ENCODE assay signal across 14 cellular contexts in the genomic region with DNA sequence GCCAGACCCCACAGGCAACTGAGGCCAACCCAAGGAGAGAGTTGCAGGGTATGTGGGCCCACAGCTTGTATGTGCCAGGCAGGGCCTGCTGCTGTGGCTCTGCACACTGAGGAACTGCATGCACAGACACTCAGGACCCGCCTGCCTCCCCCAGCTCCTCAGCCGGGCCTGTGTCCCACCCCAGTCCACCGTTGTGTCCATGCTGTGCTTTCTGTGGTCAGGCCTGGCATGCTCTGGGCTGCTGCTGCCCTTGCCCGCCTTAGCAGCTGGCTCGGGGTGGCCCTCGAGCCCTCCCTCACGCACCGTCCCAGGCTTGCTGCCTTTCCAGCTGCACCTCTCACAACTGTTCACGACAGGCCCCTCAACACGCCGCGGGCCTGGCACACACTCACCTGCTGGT. TPM values are rescaled to one million over a fixed set of nuclear protein-coding genes. Genes with fewer than 3 reads are reported as not detected.
DNase-seq lines count a peak whose midpoint lies in the region; ATAC-seq and TF ChIP-seq lines count a peak whose summit lies in the region.
"Had no signal": no experiment of that assay in that cellular context is flagged by ENCODE, and none has a peak within 500 bp of the region (broad histone marks: within the 10 kb centered on the region; RNA-seq: fewer than 3 reads in every experiment).

No MANE protein-coding gene starts in this region.

- peaks cover 59 to 94% (median 81%) of the 10 kb centered on the region in 4 donors for H3K4me1 Mint-ChIP-seq in CD4-positive, alpha-beta memory T cell
- peaks cover 82 to 86% of the 10 kb centered on the region in 2 donors for H3K4me1 Mint-ChIP-seq in effector memory CD8-positive, alpha-beta T cell (ENCODE audit: low read depth in 2 of 2)

- no peaks in the 10 kb centered on the region for H3K27me3 Mint-ChIP-seq in CD4-positive, alpha-beta memory T cell
- no peaks in the 10 kb centered on the region for H3K27me3 Mint-ChIP-seq in effector memory CD8-positive, alpha-beta T cell

- TF ChIP-seq CTCF in Loucy (conservative IDR thresholded peaks at IDR 0.05; ENCODE audit: low read length): no peak
- no peak for TF ChIP-seq CTCF in gastrocnemius medialis (IDR thresholded peaks at IDR 0.05 in 4 of 5, conservative IDR thresholded peaks at IDR 0.05 in 1 of 5)

- H3K4me1 ChIP-seq in CD4-positive, alpha-beta memory T cell (ENCODE audit: insufficient read depth, low read length): peaks cover 80% of the 10 kb centered on the region
- H3K4me1 ChIP-seq in Loucy (ENCODE audit: insufficient read depth, low read length, poor library complexity, severe bottlenecking) (peaks cover 68% of the 10 kb centered on the region), gastrocnemius medialis (peaks cover 84 to 89% of the 10 kb centered on the region in 2 donors)
- H3K4me1 ChIP-seq: Caco-2 had no signal

- DNase-seq in CD4-positive, alpha-beta memory T cell: no peak
- DNase-seq in effector memory CD8-positive, alpha-beta T cell: no peak
- DNase-seq in gastrocnemius medialis (no peak), T-helper 9 cell (no peak), NCI-H1417 (lab: John Stamatoyannopoulos, UW) (no peak)
- DNase-seq: Caco-2, cortex of kidney, foreskin fibroblast, HCEC 1CT, NCI-H2171 treated with DMSO at 0.1 percent for 48 hours had no signal

- no peak overlapping the region for H2AFZ ChIP-seq in Loucy (ENCODE audit: low read length)

- H3K4me3 ChIP-seq in CD4-positive, alpha-beta memory T cell (ENCODE audit: low read length in 2 of 2): no peak overlapping the region
- H3K4me3 ChIP-seq in Loucy (ENCODE audit: low read length, poor library complexity, severe bottlenecking) (peak overlapping the region; percentile 88), gastrocnemius medialis (no peak overlapping the region)

- peak overlapping the region; percentile 92 for H3K9ac ChIP-seq in Loucy (ENCODE audit: low read depth, low read length, poor library complexity, severe bottlenecking)

- in situ Hi-C loops in gastrocnemius medialis (cut with MboI; ENCODE audit: low sequenced_read_pairs in 4 of 4): no loop called here

- H3K9me3 ChIP-seq in CD4-positive, alpha-beta memory T cell (ENCODE audit: control insufficient read depth in 1 of 2, low read length in 2 of 2): no peaks in the 10 kb centered on the region
- H3K9me3 ChIP-seq in Loucy (ENCODE audit: insufficient read depth, low read depth, low read length): no peaks in the 10 kb centered on the region
- H3K9me3 ChIP-seq in gastrocnemius medialis: no peaks in the 10 kb centered on the region
- H3K9me3 ChIP-seq: Caco-2 had no signal

- no peak for ATAC-seq in effector memory CD8-positive, alpha-beta T cell (replicated peaks)
- ATAC-seq in gastrocnemius medialis (no peak), HG03469 (IDR thresholded peaks at IDR 0.05; ENCODE audit: unreplicated experiment) (no peak), GM18870 (IDR thresholded peaks at IDR 0.05; ENCODE audit: unreplicated experiment) (no peak)
- ATAC-seq: Panc1 had no signal

- CTCF ChIA-PET in CD4-positive, alpha-beta memory T cell (lab: Charles Lee; ENCODE audit: partially characterized antibody): interaction anchor here (1.0 to 2.5 kb wide), 2 partner anchors 117 to 132 kb away, joined by 3 to 9 read pairs; no protein-coding TSS in a partner anchor

- TF ChIP-seq POLR2A in gastrocnemius medialis (IDR thresholded peaks at IDR 0.05): no peak

- H4K20me1 ChIP-seq in Loucy (ENCODE audit: insufficient read depth, low read length, poor library complexity, severe bottlenecking): peaks cover 42% of the 10 kb centered on the region

- H3F3A ChIP-seq in Loucy (ENCODE audit: low read depth): peaks cover 8% of the 10 kb centered on the region; the same call in 1 of the 2 replicates

- H3K27me3 ChIP-seq in CD4-positive, alpha-beta memory T cell (ENCODE audit: insufficient read depth, low read length): no peaks in the 10 kb centered on the region
- H3K27me3 ChIP-seq in Loucy (ENCODE audit: insufficient read depth, low read length, poor library complexity, severe bottlenecking) (no peaks in the 10 kb centered on the region), gastrocnemius medialis (no peaks in the 10 kb centered on the region)

- peaks cover 7 to 34% of the 10 kb centered on the region in 2 donors for H3K36me3 Mint-ChIP-seq in CD4-positive, alpha-beta memory T cell
- peaks cover 64% of the 10 kb centered on the region for H3K36me3 Mint-ChIP-seq in effector memory CD8-positive, alpha-beta T cell (ENCODE audit: insufficient read depth)

- peak overlapping the region; percentile 78 for H3K27ac ChIP-seq in CD4-positive, alpha-beta memory T cell (ENCODE audit: low read depth, low read length)
- H3K27ac ChIP-seq in gastrocnemius medialis: peak overlapping the region; percentile 97 to 99 (median 99)

- H3K9me2 ChIP-seq in Loucy (replicated peaks; ENCODE audit: low read depth, low read length): no peaks in the 10 kb centered on the region

- POLR2A ChIA-PET in CD4-positive, alpha-beta memory T cell (lab: Charles Lee; ENCODE audit: partially characterized antibody): interaction anchor here (1.5 kb wide), 1 partner anchor 102 kb away, joined by 4 read pairs; no protein-coding TSS in a partner anchor

- no peaks in the 10 kb centered on the region for H3K36me3 ChIP-seq in CD4-positive, alpha-beta memory T cell (ENCODE audit: insufficient read depth, low read length)
- H3K36me3 ChIP-seq in Loucy (ENCODE audit: insufficient read depth, low read length) (no peaks in the 10 kb centered on the region), gastrocnemius medialis (no peaks in the 10 kb centered on the region)

- peaks cover 92% of the 10 kb centered on the region for H3K79me2 ChIP-seq in Loucy (ENCODE audit: insufficient read depth, low read length)

- H3K4me3 Mint-ChIP-seq in CD4-positive, alpha-beta memory T cell: peak overlapping the region; percentile 53 to 88 (median 80)
- peak overlapping the region; percentile 94 to 98 for H3K4me3 Mint-ChIP-seq in effector memory CD8-positive, alpha-beta T cell

- no peaks in the 10 kb centered on the region for H3K9me3 Mint-ChIP-seq in CD4-positive, alpha-beta memory T cell
- H3K9me3 Mint-ChIP-seq in effector memory CD8-positive, alpha-beta T cell: no peaks in the 10 kb centered on the region

- intact Hi-C loops in CD4-positive, alpha-beta memory T cell (cut with micrococcal nuclease): no loop called here
- intact Hi-C loops in gastrocnemius medialis (cut with DNase I; ENCODE audit: low total_unique reads): loop anchor here (5.0 kb wide), 1 partner anchor 37 kb away; no protein-coding TSS in a partner anchor

- H3K27ac Mint-ChIP-seq in CD4-positive, alpha-beta memory T cell: peak overlapping the region; percentile 94 to 98 (median 96)
- peak overlapping the region; percentile 95 to 97 for H3K27ac Mint-ChIP-seq in effector memory CD8-positive, alpha-beta T cell

- H3K4me2 ChIP-seq in Loucy (ENCODE audit: low read depth, low read length, poor library complexity, severe bottlenecking): peak overlapping the region; percentile 89

RNA-seq across cellular contexts. Expression of a gene that starts 4.1 kb away (rescaled TPM):
- total RNA-seq in CD4-positive, alpha-beta memory T cell: 10 to 100 TPM; 78.5 to 80.8 TPM
- polyA plus RNA-seq in CD4-positive, alpha-beta memory T cell: 100 to 1,000 TPM; 145 to 165 TPM
- 10 to 100 TPM; 66.3 to 82.0 (median 71.9) TPM for total RNA-seq in gastrocnemius medialis
- total RNA-seq: Caco-2 had no signal
